Comparison of ENCODE assay signal across 30 cellular contexts in genomic region chr15:63425426-63425825, GRCh38. TPM values are rescaled to one million over a fixed set of nuclear protein-coding genes. Genes with fewer than 3 reads are reported as not detected.
"Had no signal": no experiment of that assay in that cellular context is flagged by ENCODE, and none has a peak within 500 bp of the region (broad histone marks: within the 10 kb centered on the region; RNA-seq: fewer than 3 reads in every experiment).

No MANE protein-coding gene starts in this region.

- H3K27ac ChIP-seq: left lung, lower lobe of right lung, neural progenitor cell, neutrophil, pancreas, prostate gland, tibial nerve, uterus had no signal

- H3K27me3 Mint-ChIP-seq: naive thymus-derived CD8-positive, alpha-beta T cell; stimulated activated memory B cell treated with anti-CD40 and anti-IgM and Interleukin-4, amounts not matched to agents 10 μg/mL and 1 μg/mL and 100 μg/mL, for 72 hours; stimulated activated naive CD8-positive, alpha-beta T cell treated with anti-CD3 and anti-CD28 coated beads, Interleukin-15, amount 100 ng/mL, for 72 hours had no signal

- H3K4me3 Mint-ChIP-seq: naive thymus-derived CD8-positive, alpha-beta T cell; nephron; neural progenitor cell; stimulated activated memory B cell treated with anti-CD40 and anti-IgM and Interleukin-4, amounts not matched to agents 10 μg/mL and 1 μg/mL and 100 μg/mL, for 72 hours; stimulated activated naive CD8-positive, alpha-beta T cell treated with anti-CD3 and anti-CD28 coated beads, Interleukin-15, amount 100 ng/mL, for 72 hours; type B pancreatic cell had no signal

- H3K27me3 ChIP-seq: left lung, neural progenitor cell, neutrophil, pancreas, tibial nerve, uterus had no signal

- H3K27ac Mint-ChIP-seq: nephron; neural progenitor cell; stimulated activated memory B cell treated with anti-CD40 and anti-IgM and Interleukin-4, amounts not matched to agents 10 μg/mL and 1 μg/mL and 100 μg/mL, for 72 hours; type B pancreatic cell had no signal

- ATAC-seq: left cardiac atrium; left lung; lower lobe of right lung; naive thymus-derived CD8-positive, alpha-beta T cell; pancreas; right cardiac atrium; stimulated activated memory B cell treated with anti-CD40 and anti-IgM and Interleukin-4, amounts not matched to agents 10 μg/mL and 1 μg/mL and 100 μg/mL, for 72 hours; stimulated activated naive CD8-positive, alpha-beta T cell treated with anti-CD3 and anti-CD28 coated beads, Interleukin-15, amount 100 ng/mL, for 72 hours had no signal

- H3K4me1 ChIP-seq: left lung, lower lobe of right lung, pancreas, prostate gland, uterus had no signal

- H3K4me3 ChIP-seq: left lung, lower lobe of right lung, neural progenitor cell, pancreas, prostate gland, smooth muscle cell, tibial nerve, uterus had no signal

- H3K4me2 ChIP-seq: neural progenitor cell, smooth muscle cell had no signal

- FAIRE-seq: keratinocyte, pancreas had no signal

- H3K9me3 ChIP-seq: left lung, lower lobe of right lung, neutrophil, pancreas, prostate gland, uterus had no signal

- H3K4me1 Mint-ChIP-seq: naive thymus-derived CD8-positive, alpha-beta T cell; stimulated activated memory B cell treated with anti-CD40 and anti-IgM and Interleukin-4, amounts not matched to agents 10 μg/mL and 1 μg/mL and 100 μg/mL, for 72 hours had no signal

- H3K9ac ChIP-seq: neural progenitor cell had no signal

- DNase-seq: hippocampal formation; kidney glomerular epithelial cell; left cardiac atrium; left lung; lower lobe of right lung; mammary epithelial cell; mesenchymal stem cell; naive thymus-derived CD8-positive, alpha-beta T cell; occipital lobe; pancreas; posterior cingulate gyrus; retina; right cardiac atrium; stimulated activated CD4-positive, alpha-beta T cell treated with anti-CD3 and anti-CD28 coated beads, Interleukin-1b, Interleukin-23, amount 100 ng/mL, for 48 hours; stimulated activated CD4-positive, alpha-beta T cell treated with anti-CD3 and anti-CD28 coated beads, Interleukin-2, amount 100 ng/mL, for 48 hours; stimulated activated CD4-positive, alpha-beta T cell treated with anti-CD3 and anti-CD28 coated beads, Interleukin-4, amount 100 ng/mL, for 4 hours; stimulated activated CD8-positive, alpha-beta memory T cell treated with anti-CD3 and anti-CD28 coated beads, Interleukin-4, amount 100 ng/mL, for 48 hours; stimulated activated naive CD4-positive, alpha-beta T cell treated with Interleukin-2 at 50 U/mL for 16 hours; stimulated activated naive CD8-positive, alpha-beta T cell treated with anti-CD3 and anti-CD28 coated beads, Interleukin-15, amount 100 ng/mL, for 72 hours; substantia nigra; uterus had no signal

- H3K36me3 Mint-ChIP-seq: neural progenitor cell; stimulated activated memory B cell treated with anti-CD40 and anti-IgM and Interleukin-4, amounts not matched to agents 10 μg/mL and 1 μg/mL and 100 μg/mL, for 72 hours had no signal

- H3K36me3 ChIP-seq: left lung, lower lobe of right lung, neural progenitor cell, neutrophil, pancreas, prostate gland, tibial nerve, uterus had no signal

- H2AFZ ChIP-seq: neural progenitor cell had no signal

RNA-seq across cellular contexts. Expression of gene CA12, which starts 43.8 kb away (rescaled TPM):
- total RNA-seq: naive thymus-derived CD8-positive, alpha-beta T cell had no signal
- polyA plus RNA-seq: naive thymus-derived CD8-positive, alpha-beta T cell had no signal
